22 cellular contexts compared by ENCODE assay signal in the genomic region with DNA sequence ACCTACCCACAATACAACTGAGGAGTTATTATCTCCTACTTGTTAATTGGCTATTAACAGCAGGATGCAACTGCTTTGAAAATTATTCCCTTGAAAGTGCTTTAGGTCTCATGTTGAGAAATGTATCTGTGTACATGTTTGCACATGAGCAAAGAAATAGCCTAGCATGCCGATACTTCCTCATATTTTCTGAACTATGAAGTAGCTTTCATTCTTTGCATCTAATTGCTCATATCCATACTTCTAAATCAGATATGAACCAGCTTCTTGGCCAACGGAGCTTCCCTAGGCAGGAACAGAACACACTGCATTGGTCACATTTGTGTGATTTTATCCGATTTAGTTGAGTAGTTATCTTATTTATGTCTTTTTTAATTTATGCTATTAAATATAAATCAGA.
DNase-seq lines count a peak whose midpoint lies in the region; ATAC-seq, FAIRE-seq and TF ChIP-seq lines count a peak whose summit lies in the region.
"Had no signal": no experiment of that assay in that cellular context is flagged by ENCODE, and none has a peak within 500 bp of the region (broad histone marks: within the 10 kb centered on the region; RNA-seq: fewer than 3 reads in every experiment).

No MANE protein-coding gene starts in this region.

- no peak overlapping the region for H3K4me2 ChIP-seq in trophoblast cell (ENCODE audit: low read length)
- H3K4me2 ChIP-seq: A549; BLaER1 treated with 17β-estradiol and CSF1 and Interleukin-3, amounts not matched to agents 10 nM and 100 nM had no signal

- no peak for FAIRE-seq in bronchial epithelial cell (lab: Jason Lieb, UNC)
- FAIRE-seq: A549, D721Med, G401.6, GM12891, GM19239 had no signal

- no peak overlapping the region for H3K9ac ChIP-seq in trophoblast cell (ENCODE audit: low read length)
- H3K9ac ChIP-seq: BLaER1 treated with 17β-estradiol and CSF1 and Interleukin-3, amounts not matched to agents 10 nM and 100 nM had no signal

- intact Hi-C loops in left lung (cut with DNase I) = no loop called here

- DNase-seq in bronchial epithelial cell (ENCODE audit: low read depth) (peak; percentile 31), epithelial cell of prostate (ENCODE audit: low read depth, low spot score) (peak; percentile 26), foreskin keratinocyte (peak in 1 of 2 donors; percentile 57), trophoblast cell (peak; percentile 58 to 84), left lung (no peak)
- DNase-seq in activated naive CD4-positive, alpha-beta T cell (lab: John Stamatoyannopoulos, UW) = no peak
- no peak for DNase-seq in effector memory CD4-positive, alpha-beta T cell
- DNase-seq: AML-193; Caco-2; Calu3; CD4-positive, alpha-beta T cell; CD8-positive, alpha-beta T cell; DMS79 treated with DMSO at 0.1 percent for 48 hours; GF-D8 had no signal

- H3K4me1 ChIP-seq in foreskin keratinocyte (no peaks in the 10 kb centered on the region), trophoblast cell (ENCODE audit: control insufficient read depth in 1 of 2, insufficient read depth in 2 of 2, low read length in 2 of 2) (no peaks in the 10 kb centered on the region), left lung (no peaks in the 10 kb centered on the region)
- H3K4me1 ChIP-seq in effector memory CD4-positive, alpha-beta T cell (ENCODE audit: control insufficient read depth, insufficient read depth, low read length, poor library complexity, severe bottlenecking) = no peaks in the 10 kb centered on the region
- H3K4me1 ChIP-seq: A549; BLaER1 treated with 17β-estradiol and CSF1 and Interleukin-3, amounts not matched to agents 10 nM and 100 nM; Caco-2 had no signal

- H3K23ac ChIP-seq in trophoblast cell (ENCODE audit: low read length) = no peak overlapping the region

- no peak overlapping the region for H3K14ac ChIP-seq in trophoblast cell (ENCODE audit: low read length)

- H3K9me3 ChIP-seq in trophoblast cell (ENCODE audit: insufficient read depth, low read depth, low read length) (no peaks in the 10 kb centered on the region), left lung (peaks cover 0 to 35% of the 10 kb centered on the region in 2 donors)
- no peaks in the 10 kb centered on the region for H3K9me3 ChIP-seq in effector memory CD4-positive, alpha-beta T cell (ENCODE audit: control insufficient read depth, low read length)
- H3K9me3 ChIP-seq: A549 had no signal

- no peak overlapping the region for H4K91ac ChIP-seq in trophoblast cell (ENCODE audit: low read depth, low read length)

- H3K27me3 ChIP-seq in bronchial epithelial cell (ENCODE audit: control insufficient read depth, insufficient read depth, low read length) (no peaks in the 10 kb centered on the region), foreskin keratinocyte (no peaks in the 10 kb centered on the region), trophoblast cell (ENCODE audit: insufficient read depth, low read length) (no peaks in the 10 kb centered on the region), left lung (no peaks in the 10 kb centered on the region)
- no peaks in the 10 kb centered on the region for H3K27me3 ChIP-seq in effector memory CD4-positive, alpha-beta T cell (replicated peaks; ENCODE audit: control insufficient read depth, insufficient read depth, low read length, poor library complexity, severe bottlenecking)
- H3K27me3 ChIP-seq: BLaER1 treated with 17β-estradiol and CSF1 and Interleukin-3, amounts not matched to agents 10 nM and 100 nM had no signal

- ATAC-seq in foreskin keratinocyte (peak; percentile 14), left lung (no peak)
- ATAC-seq: A549; CD8-positive, alpha-beta T cell had no signal

- WGBS in trophoblast cell (ENCODE audit: extremely low coverage, insufficient coverage, insufficient read length) = no CpG with 5 or more reads among the region's 3 CpGs

- H3K79me2 ChIP-seq in trophoblast cell (ENCODE audit: control insufficient read depth, insufficient read depth, low read length, poor library complexity) = no peaks in the 10 kb centered on the region

- H3K36me3 ChIP-seq in bronchial epithelial cell (ENCODE audit: control insufficient read depth, insufficient read depth, low read length) = no peaks in the 10 kb centered on the region
- H3K36me3 ChIP-seq in trophoblast cell (ENCODE audit: control insufficient read depth in 1 of 2, insufficient read depth in 2 of 2, low read length in 2 of 2) = no peaks in the 10 kb centered on the region
- no peaks in the 10 kb centered on the region for H3K36me3 ChIP-seq in effector memory CD4-positive, alpha-beta T cell (ENCODE audit: control insufficient read depth, insufficient read depth, low read length)
- no peaks in the 10 kb centered on the region for H3K36me3 ChIP-seq in left lung
- H3K36me3 ChIP-seq: BLaER1 treated with 17β-estradiol and CSF1 and Interleukin-3, amounts not matched to agents 10 nM and 100 nM had no signal

- H2AFZ ChIP-seq in trophoblast cell (ENCODE audit: insufficient read depth, low read length, poor library complexity) = no peak overlapping the region

- H3K79me1 ChIP-seq in trophoblast cell (ENCODE audit: low read length) = no peaks in the 10 kb centered on the region

- H4K12ac ChIP-seq in trophoblast cell (ENCODE audit: low read depth, low read length) = no peak overlapping the region

- no peak overlapping the region for H2AK5ac ChIP-seq in trophoblast cell (ENCODE audit: low read length)

- no peak overlapping the region for H2BK5ac ChIP-seq in trophoblast cell (ENCODE audit: low read depth, low read length, poor library complexity)

- TF ChIP-seq CTCF in bronchial epithelial cell (IDR thresholded peaks at IDR 0.05; ENCODE audit: insufficient read depth, low read length, severe bottlenecking) = no peak
- no peak for TF ChIP-seq CTCF in foreskin keratinocyte (conservative IDR thresholded peaks at IDR 0.05)
- no peak for TF ChIP-seq CTCF in left lung (IDR thresholded peaks at IDR 0.05)

- no peak overlapping the region for H2BK12ac ChIP-seq in trophoblast cell (ENCODE audit: low read length)

- H3K4me3 ChIP-seq in bronchial epithelial cell (ENCODE audit: low read depth, low read length) (no peak overlapping the region), trophoblast cell (ENCODE audit: low read depth, low read length) (no peak overlapping the region), left lung (no peak overlapping the region)
- H3K4me3 ChIP-seq in effector memory CD4-positive, alpha-beta T cell (ENCODE audit: insufficient read depth, low read depth, low read length, poor library complexity, severe bottlenecking) = no peak overlapping the region
- H3K4me3 ChIP-seq: A549; BLaER1 treated with 17β-estradiol and CSF1 and Interleukin-3, amounts not matched to agents 10 nM and 100 nM had no signal

- H3K4ac ChIP-seq in trophoblast cell (ENCODE audit: low read depth, low read length) = no peak overlapping the region

- H3K27ac ChIP-seq in epithelial cell of prostate (peak overlapping the region; percentile 78), foreskin keratinocyte (no peak overlapping the region), trophoblast cell (ENCODE audit: low read depth, low read length) (no peak overlapping the region), left lung (no peak overlapping the region)
- no peak overlapping the region for H3K27ac ChIP-seq in effector memory CD4-positive, alpha-beta T cell (ENCODE audit: insufficient read depth, low read length, poor library complexity, severe bottlenecking)
- H3K27ac ChIP-seq: 22Rv1; A549; BLaER1 treated with 17β-estradiol and CSF1 and Interleukin-3, amounts not matched to agents 10 nM and 100 nM; C4-2B had no signal

- H3K18ac ChIP-seq in trophoblast cell (ENCODE audit: low read length) = no peak overlapping the region

- no peak overlapping the region for H4K8ac ChIP-seq in trophoblast cell (ENCODE audit: low read depth, low read length)

- H2BK120ac ChIP-seq in trophoblast cell (ENCODE audit: insufficient read depth, low read length, poor library complexity) = no peak overlapping the region

Comparison
In these comparisons a context has a peak if more than half of its experiments do, and no peak if none do; other contexts are left out.
1. DNase-seq: peak in bronchial epithelial cell (single experiment), epithelial cell of prostate (single experiment) and trophoblast cell (2 of 2); none in activated naive CD4-positive, alpha-beta T cell (0 of 4), effector memory CD4-positive, alpha-beta T cell (0 of 3) and left lung (0 of 2).